44 cellular contexts compared by ENCODE assay signal in the genomic region with DNA sequence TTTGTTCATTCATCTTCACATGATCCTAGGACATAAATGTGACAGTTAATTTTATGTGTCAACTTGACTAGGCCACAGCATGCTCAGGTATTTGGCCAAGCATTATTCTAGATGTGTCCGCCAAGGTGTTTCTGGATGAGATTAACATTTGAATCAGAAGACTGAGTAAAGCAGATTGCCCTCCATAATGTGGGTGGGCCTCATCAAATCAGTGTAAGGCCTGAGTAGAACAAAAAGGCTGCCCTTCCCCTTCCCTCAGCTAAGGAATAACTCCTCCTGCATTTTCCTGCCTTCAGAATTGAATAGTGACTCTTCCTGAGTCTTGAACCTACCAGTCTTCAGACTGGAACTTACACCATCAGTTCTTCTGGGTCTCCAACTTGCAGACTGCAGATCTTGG. TPM values are rescaled to one million over a fixed set of nuclear protein-coding genes. Genes with fewer than 3 reads are reported as not detected.
"Had no signal": no experiment of that assay in that cellular context is flagged by ENCODE, and none has a peak within 500 bp of the region (broad histone marks: within the 10 kb centered on the region; RNA-seq: fewer than 3 reads in every experiment).

No MANE protein-coding gene starts in this region.

- H3K4me3 Mint-ChIP-seq: activated naive CD4-positive, alpha-beta T cell treated with anti-CD3 and anti-CD28 coated beads for 36 hours; activated naive CD4-positive, alpha-beta T cell treated with anti-CD3 and anti-CD28 coated beads, Interleukin-2, amount 10 ng/mL, durations not matched to agents 7 days and 5 days; activated naive CD4-positive, alpha-beta T cell treated with anti-CD3 and anti-CD28 coated beads, Interleukin-2, amount 50 U/mL, for 24 hours; activated naive CD8-positive, alpha-beta T cell; activated naive CD8-positive, alpha-beta T cell treated with anti-CD3 and anti-CD28 coated beads for 36 hours; activated naive CD8-positive, alpha-beta T cell treated with anti-CD3 and anti-CD28 coated beads, Interleukin-2, amount 10 ng/mL, durations not matched to agents 7 days and 5 days; activated naive CD8-positive, alpha-beta T cell treated with anti-CD3 and anti-CD28 coated beads, Interleukin-2, amount 50 U/mL, for 24 hours; activated T-cell treated with anti-CD3 and anti-CD28 coated beads, Interleukin-2, amount 50 U/mL, for 24 hours; activated T-cell treated with anti-CD3 and anti-CD28 coated beads, Interleukin-2, amount 50 U/mL, for 4 hours; activated T-cell treated with anti-CD3 and anti-CD28 coated beads, Interleukin-2, amount 50 U/mL, for 72 hours; activated T-helper 1 cell treated with anti-CD3 and anti-CD28 coated beads, Interleukin-12 subunit alpha, Interleukin-12 subunit beta, Interleukin-2, Interleukin-4 antibody, amounts not matched to agents 30 ng/mL and 10 ng/mL and 1 ng/mL, durations not matched to agents 14 hours and 24 hours and 36 hours; activated T-helper 17 cell treated with anti-CD3 and anti-CD28 coated beads, Interleukin-2, amount 50 U/mL, for 72 hours; brain; central memory CD8-positive, alpha-beta T cell had no signal

- H3K27ac Mint-ChIP-seq: activated naive CD4-positive, alpha-beta T cell treated with anti-CD3 and anti-CD28 coated beads for 36 hours; activated naive CD4-positive, alpha-beta T cell treated with anti-CD3 and anti-CD28 coated beads, Interleukin-2, amount 10 ng/mL, durations not matched to agents 7 days and 5 days; activated naive CD4-positive, alpha-beta T cell treated with anti-CD3 and anti-CD28 coated beads, Interleukin-2, amount 50 U/mL, for 24 hours; activated naive CD4-positive, alpha-beta T cell treated with anti-CD3 and anti-CD28 coated beads, Interleukin-2, amount 50 U/mL, for 72 hours; activated naive CD8-positive, alpha-beta T cell; activated naive CD8-positive, alpha-beta T cell treated with anti-CD3 and anti-CD28 coated beads for 36 hours; activated naive CD8-positive, alpha-beta T cell treated with anti-CD3 and anti-CD28 coated beads, Interleukin-2, amount 10 ng/mL, durations not matched to agents 7 days and 5 days; activated naive CD8-positive, alpha-beta T cell treated with anti-CD3 and anti-CD28 coated beads, Interleukin-2, amount 50 U/mL, for 24 hours; activated T-cell treated with anti-CD3 and anti-CD28 coated beads, Interleukin-2, amount 50 U/mL, for 24 hours; activated T-cell treated with anti-CD3 and anti-CD28 coated beads, Interleukin-2, amount 50 U/mL, for 72 hours; activated T-helper 1 cell treated with anti-CD3 and anti-CD28 coated beads, Interleukin-12 subunit alpha, Interleukin-12 subunit beta, Interleukin-2, Interleukin-4 antibody, amounts not matched to agents 30 ng/mL and 10 ng/mL and 1 ng/mL, durations not matched to agents 14 hours and 24 hours and 36 hours; activated T-helper 17 cell treated with anti-CD3 and anti-CD28 coated beads, Interleukin-2, amount 50 U/mL, for 72 hours; activated T-helper 2 cell treated with anti-CD3 and anti-CD28 coated beads, Interferon-gamma antibody, Interleukin-2, Interleukin-4, amounts not matched to agents 10 μg/mL and 5 μg/mL and 100 μg/mL, durations not matched to agents 14 hours and 24 hours and 36 hours; brain had no signal

- H3K36me3 ChIP-seq: adrenal gland, ascending aorta, brain microvascular endothelial cell, breast epithelium, cardiac muscle cell had no signal

- H3K4me3 ChIP-seq: adrenal gland, ascending aorta, body of pancreas, breast epithelium, cardiac muscle cell had no signal

- H3K27ac ChIP-seq: adrenal gland, ascending aorta, body of pancreas, brain microvascular endothelial cell, breast epithelium, cardiac muscle cell had no signal

- ATAC-seq: activated naive CD4-positive, alpha-beta T cell treated with anti-CD3 and anti-CD28 coated beads, Interleukin-2, amount 50 U/mL, for 72 hours; activated naive CD8-positive, alpha-beta T cell treated with anti-CD3 and anti-CD28 coated beads, Interleukin-2, amount 50 U/mL, for 24 hours; activated T-cell treated with anti-CD3 and anti-CD28 coated beads, Interleukin-2, amount 50 U/mL, for 4 hours; activated T-cell treated with anti-CD3 and anti-CD28 coated beads, Interleukin-2, amount 50 U/mL, for 72 hours; activated T-helper 17 cell treated with anti-CD3 and anti-CD28 coated beads, Interleukin-2, amount 50 U/mL, for 72 hours; body of pancreas had no signal

- H3K27me3 ChIP-seq: adrenal gland, ascending aorta, body of pancreas, brain microvascular endothelial cell, breast epithelium, cardiac muscle cell had no signal

- H3K4me1 ChIP-seq: ascending aorta, body of pancreas, breast epithelium had no signal

- H3K36me3 Mint-ChIP-seq: brain had no signal

- H3K27me3 Mint-ChIP-seq: activated naive CD4-positive, alpha-beta T cell treated with anti-CD3 and anti-CD28 coated beads, Interleukin-2, amount 10 ng/mL, durations not matched to agents 7 days and 5 days; activated naive CD4-positive, alpha-beta T cell treated with anti-CD3 and anti-CD28 coated beads, Interleukin-2, amount 50 U/mL, for 24 hours; activated naive CD8-positive, alpha-beta T cell; activated naive CD8-positive, alpha-beta T cell treated with anti-CD3 and anti-CD28 coated beads for 36 hours; activated naive CD8-positive, alpha-beta T cell treated with anti-CD3 and anti-CD28 coated beads, Interleukin-2, amount 10 ng/mL, durations not matched to agents 7 days and 5 days; activated naive CD8-positive, alpha-beta T cell treated with anti-CD3 and anti-CD28 coated beads, Interleukin-2, amount 50 U/mL, for 24 hours; activated T-helper 17 cell treated with anti-CD3 and anti-CD28 coated beads, Interleukin-2, amount 50 U/mL, for 72 hours; brain; central memory CD8-positive, alpha-beta T cell had no signal

- H3K4me1 Mint-ChIP-seq: brain had no signal

- H3K9me3 ChIP-seq: adrenal gland, ascending aorta, body of pancreas, breast epithelium had no signal

- FAIRE-seq: bronchial epithelial cell had no signal

- H3K9me3 Mint-ChIP-seq: activated naive CD4-positive, alpha-beta T cell treated with anti-CD3 and anti-CD28 coated beads for 36 hours; activated naive CD4-positive, alpha-beta T cell treated with anti-CD3 and anti-CD28 coated beads, Interleukin-2, amount 10 ng/mL, durations not matched to agents 7 days and 5 days; activated naive CD4-positive, alpha-beta T cell treated with anti-CD3 and anti-CD28 coated beads, Interleukin-2, amount 50 U/mL, for 24 hours; activated naive CD4-positive, alpha-beta T cell treated with anti-CD3 and anti-CD28 coated beads, Interleukin-2, amount 50 U/mL, for 72 hours; activated naive CD8-positive, alpha-beta T cell treated with anti-CD3 and anti-CD28 coated beads for 36 hours; activated naive CD8-positive, alpha-beta T cell treated with anti-CD3 and anti-CD28 coated beads, Interleukin-2, amount 10 ng/mL, durations not matched to agents 7 days and 5 days; activated naive CD8-positive, alpha-beta T cell treated with anti-CD3 and anti-CD28 coated beads, Interleukin-2, amount 50 U/mL, for 24 hours; activated T-cell treated with anti-CD3 and anti-CD28 coated beads, Interleukin-2, amount 50 U/mL, for 24 hours; activated T-cell treated with anti-CD3 and anti-CD28 coated beads, Interleukin-2, amount 50 U/mL, for 4 hours; activated T-cell treated with anti-CD3 and anti-CD28 coated beads, Interleukin-2, amount 50 U/mL, for 72 hours; activated T-helper 1 cell treated with anti-CD3 and anti-CD28 coated beads, Interleukin-12 subunit alpha, Interleukin-12 subunit beta, Interleukin-2, Interleukin-4 antibody, amounts not matched to agents 30 ng/mL and 10 ng/mL and 1 ng/mL, durations not matched to agents 14 hours and 24 hours and 36 hours; activated T-helper 17 cell treated with anti-CD3 and anti-CD28 coated beads, Interleukin-2, amount 50 U/mL, for 72 hours; activated T-helper 2 cell treated with anti-CD3 and anti-CD28 coated beads, Interferon-gamma antibody, Interleukin-2, Interleukin-4, amounts not matched to agents 10 μg/mL and 5 μg/mL and 100 μg/mL, durations not matched to agents 14 hours and 24 hours and 36 hours; central memory CD8-positive, alpha-beta T cell had no signal

- DNase-seq: activated effector memory CD4-positive, alpha-beta T cell treated with anti-CD3 and anti-CD28 coated beads, Interleukin-2, amount 50 U/mL, for 16 hours; activated effector memory CD4-positive, alpha-beta T cell treated with Interleukin-2 at 50 U/mL for 16 hours; activated gamma-delta T cell; activated gamma-delta T cell treated with Interleukin-2 at 50 U/mL for 16 hours; activated naive CD4-positive, alpha-beta T cell; activated naive CD4-positive, alpha-beta T cell treated with anti-CD3 and anti-CD28 coated beads for 36 hours; activated naive CD4-positive, alpha-beta T cell treated with anti-CD3 and anti-CD28 coated beads, Interleukin-2, amount 10 ng/mL, durations not matched to agents 7 days and 5 days; activated naive CD4-positive, alpha-beta T cell treated with anti-CD3 and anti-CD28 coated beads, Interleukin-2, amount 50 U/mL, for 16 hours; activated naive CD4-positive, alpha-beta T cell treated with Interleukin-2 at 50 U/mL for 16 hours; activated naive CD8-positive, alpha-beta T cell treated with anti-CD3 and anti-CD28 coated beads for 36 hours; activated naive CD8-positive, alpha-beta T cell treated with anti-CD3 and anti-CD28 coated beads, Interleukin-2, amount 10 ng/mL, durations not matched to agents 7 days and 5 days; activated naive CD8-positive, alpha-beta T cell treated with anti-CD3 and anti-CD28 coated beads, Interleukin-2, amount 50 U/mL, for 24 hours; activated T-cell treated with anti-CD3 and anti-CD28 coated beads, Interleukin-2, amount 50 U/mL, for 1 hour; activated T-cell treated with anti-CD3 and anti-CD28 coated beads, Interleukin-2, amount 50 U/mL, for 24 hours; activated T-cell treated with anti-CD3 and anti-CD28 coated beads, Interleukin-2, amount 50 U/mL, for 4 hours; activated T-cell treated with anti-CD3 and anti-CD28 coated beads, Interleukin-2, amount 50 U/mL, for 48 hours; activated T-cell treated with anti-CD3 and anti-CD28 coated beads, Interleukin-2, amount 50 U/mL, for 72 hours; adrenal gland; amniotic stem cell; amygdala; anterior cingulate cortex; aorta; body of pancreas; brain microvascular endothelial cell; caudate nucleus; central memory CD4-positive, alpha-beta T cell; cerebellar nuclear complex had no signal

RNA-seq across cellular contexts. Expression of a gene that starts 50.9 kb away (rescaled TPM):
- total RNA-seq: activated naive CD4-positive, alpha-beta T cell treated with anti-CD3 and anti-CD28 coated beads for 36 hours; activated naive CD4-positive, alpha-beta T cell treated with anti-CD3 and anti-CD28 coated beads, Interleukin-2, amount 50 U/mL, for 72 hours; activated naive CD8-positive, alpha-beta T cell treated with anti-CD3 and anti-CD28 coated beads for 36 hours; activated naive CD8-positive, alpha-beta T cell treated with anti-CD3 and anti-CD28 coated beads, Interleukin-2, amount 10 ng/mL, durations not matched to agents 7 days and 5 days; activated T-cell treated with anti-CD3 and anti-CD28 coated beads, Interleukin-2, amount 50 U/mL, for 4 hours; activated T-cell treated with anti-CD3 and anti-CD28 coated beads, Interleukin-2, amount 50 U/mL, for 72 hours; activated T-helper 1 cell treated with anti-CD3 and anti-CD28 coated beads, Interleukin-12 subunit alpha, Interleukin-12 subunit beta, Interleukin-2, Interleukin-4 antibody, amounts not matched to agents 30 ng/mL and 10 ng/mL and 1 ng/mL, durations not matched to agents 14 hours and 24 hours and 36 hours; activated T-helper 17 cell treated with anti-CD3 and anti-CD28 coated beads, Interleukin-2, amount 50 U/mL, for 72 hours; activated T-helper 2 cell treated with anti-CD3 and anti-CD28 coated beads, Interferon-gamma antibody, Interleukin-2, Interleukin-4, amounts not matched to agents 10 μg/mL and 5 μg/mL and 100 μg/mL, durations not matched to agents 14 hours and 24 hours and 36 hours; adrenal gland; aorta; ascending aorta; astrocyte; body of pancreas; breast epithelium; bronchial epithelial cell; cardiac muscle cell; cardiac septum; cerebellum; chondrocyte had no signal
- polyA plus RNA-seq: adipose tissue, adrenal gland, aorta, cardiac muscle cell had no signal
